ENCODE assay signal across 23 cellular contexts in the genomic region with DNA sequence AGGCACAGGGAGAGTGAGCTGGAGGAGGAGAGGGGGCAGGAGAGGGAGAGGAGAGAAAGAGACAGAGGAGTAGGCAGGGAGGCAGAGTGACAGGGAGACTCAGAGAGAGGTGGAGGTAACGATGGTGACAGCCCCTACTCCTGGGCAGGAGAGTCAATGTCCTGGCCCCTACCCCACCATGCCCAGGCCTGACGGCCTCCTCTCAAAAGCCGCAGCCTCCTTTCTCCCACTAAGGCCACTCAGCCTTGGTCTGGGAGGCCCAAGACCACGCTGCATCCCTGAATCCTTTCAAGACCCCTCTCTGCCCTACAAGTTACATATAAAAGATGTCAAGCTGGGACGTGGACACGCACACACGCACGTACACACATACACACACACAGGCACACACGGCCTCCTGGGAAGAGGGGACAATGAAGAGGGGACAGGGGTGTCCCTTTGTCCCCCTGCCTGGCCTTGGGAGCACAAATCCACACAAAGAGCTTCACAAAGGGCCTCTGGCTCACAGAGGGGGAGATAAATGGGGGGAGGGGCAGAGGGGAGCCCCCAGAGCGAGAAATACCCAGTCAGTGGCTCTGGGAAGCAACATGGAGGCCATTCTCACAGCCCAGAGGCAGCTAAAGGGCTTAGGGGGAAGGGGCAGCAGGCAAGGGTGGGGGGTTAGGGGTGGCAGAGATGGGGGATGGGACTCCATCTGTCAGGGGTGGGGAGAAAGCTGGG. TPM values are rescaled to one million over a fixed set of nuclear protein-coding genes. Genes with fewer than 3 reads are reported as not detected.
DNase-seq lines count a peak whose midpoint lies in the region; ATAC-seq, FAIRE-seq and TF ChIP-seq lines count a peak whose summit lies in the region.
"Had no signal": no experiment of that assay in that cellular context is flagged by ENCODE, and none has a peak within 500 bp of the region (broad histone marks: within the 10 kb centered on the region; RNA-seq: fewer than 3 reads in every experiment).

No MANE protein-coding gene starts in this region.

- peak overlapping the region; percentile 62 to 77 for H3K27ac ChIP-seq in ascending aorta
- no peak overlapping the region for H3K27ac ChIP-seq in kidney (ENCODE audit: low read depth in 2 of 2, low read length in 2 of 2)
- H3K27ac ChIP-seq in skeletal muscle tissue (ENCODE audit: low read depth, low read length), result peak overlapping the region; percentile 87
- H3K27ac ChIP-seq: 22Rv1, colonic mucosa, skin epidermis had no signal

- DNase-seq in NCI-H82 (lab: John Stamatoyannopoulos, UW) (peak; percentile 76), NCI-H82 treated with DMSO at 0.1 percent for 48 hours (lab: John Stamatoyannopoulos, UW; ENCODE audit: unreplicated experiment) (no peak), ascending aorta (ENCODE audit: low spot score in 2 of 2) (no peak), kidney (peak; percentile 37), DMS114 treated with DMSO at 0.1 percent for 48 hours (lab: John Stamatoyannopoulos, UW; ENCODE audit: unreplicated experiment) (no peak), GM19238 (ENCODE audit: insufficient read length, low spot score) (no peak)
- DNase-seq: activated T-cell treated with anti-CD3 and anti-CD28 coated beads, Interleukin-2, amount 50 U/mL, for 24 hours; Calu3; colonic mucosa; IMR-90; NCI-H1105 treated with DMSO at 0.1 percent for 48 hours; NCI-H2081 treated with DMSO at 0.1 percent for 48 hours; NCI-H446; NK-92 treated with Interleukin-12 subunit alpha and Interleukin-12 subunit beta, amount 100 ng/mL, for 24 hours; T-helper 9 cell had no signal

- TF ChIP-seq CTCF in ascending aorta (IDR thresholded peaks at IDR 0.05) (no peak), kidney (IDR thresholded peaks at IDR 0.05; ENCODE audit: borderline replicate concordance, extremely low read depth, insufficient read depth) (no peak)

- H3K36me3 ChIP-seq in ascending aorta (no peaks in the 10 kb centered on the region), kidney (ENCODE audit: control insufficient read depth in 1 of 2, insufficient read depth in 2 of 2, low read length in 2 of 2) (no peaks in the 10 kb centered on the region), skeletal muscle tissue (ENCODE audit: control insufficient read depth in 3 of 3, insufficient read depth in 3 of 3, low read length in 3 of 3) (no peaks in the 10 kb centered on the region)
- H3K36me3 ChIP-seq: colonic mucosa had no signal

- FAIRE-seq in kidney (lab: Jason Lieb, UNC), result no peak
- FAIRE-seq: GM18507 had no signal

- no peak for ATAC-seq in HG02938 (IDR thresholded peaks at IDR 0.05; ENCODE audit: unreplicated experiment)

- peaks cover 18 to 36% of the 10 kb centered on the region in 2 donors for H3K4me1 ChIP-seq in ascending aorta
- H3K4me1 ChIP-seq in kidney (ENCODE audit: control insufficient read depth in 1 of 2, insufficient read depth in 1 of 2, low read depth in 1 of 2, low read length in 2 of 2), result no peaks in the 10 kb centered on the region
- peaks cover 85 to 94% (median 91%) of the 10 kb centered on the region in 3 donors for H3K4me1 ChIP-seq in skeletal muscle tissue (ENCODE audit: control insufficient read depth in 3 of 3, insufficient read depth in 3 of 3, low read length in 3 of 3)
- H3K4me1 ChIP-seq: colonic mucosa had no signal

- H3K27me3 ChIP-seq in ascending aorta (no peaks in the 10 kb centered on the region), skeletal muscle tissue (ENCODE audit: control insufficient read depth in 3 of 3, insufficient read depth in 3 of 3, low read length in 3 of 3) (no peaks in the 10 kb centered on the region)
- H3K27me3 ChIP-seq: colonic mucosa had no signal

- H3K9ac ChIP-seq in kidney (ENCODE audit: low read length in 2 of 2) (no peak overlapping the region), skeletal muscle tissue (ENCODE audit: low read depth in 1 of 3, low read length in 3 of 3) (peak overlapping the region; percentile 46 to 89 (median 87))

- no peak overlapping the region for H3K4me3 ChIP-seq in ascending aorta
- H3K4me3 ChIP-seq in kidney (ENCODE audit: low read length in 2 of 2), result no peak overlapping the region
- peak overlapping the region in 2 of 3 donors; percentile 67 to 77 for H3K4me3 ChIP-seq in skeletal muscle tissue (ENCODE audit: low read length in 3 of 3)
- H3K4me3 ChIP-seq: colonic mucosa, lung, skin epidermis had no signal

- intact Hi-C loops in ascending aorta (cut with DNase I), result no loop called here
- intact Hi-C loops in kidney (cut with DNase I), result no loop called here

- no peaks in the 10 kb centered on the region for H3K9me3 ChIP-seq in ascending aorta
- H3K9me3 ChIP-seq in kidney (ENCODE audit: control insufficient read depth in 1 of 2, low read length in 2 of 2), result no peaks in the 10 kb centered on the region
- no peaks in the 10 kb centered on the region for H3K9me3 ChIP-seq in skeletal muscle tissue (ENCODE audit: control insufficient read depth in 3 of 3, low read length in 3 of 3)
- H3K9me3 ChIP-seq: colonic mucosa had no signal

RNA-seq across cellular contexts. Expression of gene TNS1, which starts 19.5 kb away (rescaled TPM):
- total RNA-seq in ascending aorta (1,334 TPM), kidney (471 TPM), skeletal muscle tissue (73.1 TPM)
- 44.8 TPM for polyA plus RNA-seq in kidney (ENCODE audit: insufficient read depth, low read depth, low replicate concordance)

RNA-seq across cellular contexts. Expression of gene RUFY4, which starts 46.8 kb away (rescaled TPM):
- total RNA-seq in ascending aorta, result not detected
- total RNA-seq in kidney, result 0.69 TPM
- not detected for polyA plus RNA-seq in kidney (ENCODE audit: insufficient read depth, low read depth, low replicate concordance)
- not detected for total RNA-seq in skeletal muscle tissue
- total RNA-seq: colonic mucosa, IMR-90, osteocyte, urinary bladder had no signal
- polyA plus RNA-seq: IMR-90 had no signal

Comparison
In these comparisons a context has a peak if more than half of its experiments do, and no peak if none do; other contexts are left out.
1. DNase-seq: peak in NCI-H82 (single experiment) and kidney (single experiment); none in NCI-H82 treated with DMSO at 0.1 percent for 48 hours (single experiment), ascending aorta (0 of 2), DMS114 treated with DMSO at 0.1 percent for 48 hours (single experiment) and GM19238 (single experiment).
2. H3K27ac ChIP-seq: peak in ascending aorta (2 of 2) and skeletal muscle tissue (single experiment); none in kidney (0 of 2).
3. H3K4me3 ChIP-seq: peak in skeletal muscle tissue (2 of 3); none in ascending aorta (0 of 2) and kidney (0 of 2).
4. H3K9ac ChIP-seq: peak in skeletal muscle tissue (3 of 3); none in kidney (0 of 2).